1 cellular context compared by ENCODE assay signal in the genomic region with DNA sequence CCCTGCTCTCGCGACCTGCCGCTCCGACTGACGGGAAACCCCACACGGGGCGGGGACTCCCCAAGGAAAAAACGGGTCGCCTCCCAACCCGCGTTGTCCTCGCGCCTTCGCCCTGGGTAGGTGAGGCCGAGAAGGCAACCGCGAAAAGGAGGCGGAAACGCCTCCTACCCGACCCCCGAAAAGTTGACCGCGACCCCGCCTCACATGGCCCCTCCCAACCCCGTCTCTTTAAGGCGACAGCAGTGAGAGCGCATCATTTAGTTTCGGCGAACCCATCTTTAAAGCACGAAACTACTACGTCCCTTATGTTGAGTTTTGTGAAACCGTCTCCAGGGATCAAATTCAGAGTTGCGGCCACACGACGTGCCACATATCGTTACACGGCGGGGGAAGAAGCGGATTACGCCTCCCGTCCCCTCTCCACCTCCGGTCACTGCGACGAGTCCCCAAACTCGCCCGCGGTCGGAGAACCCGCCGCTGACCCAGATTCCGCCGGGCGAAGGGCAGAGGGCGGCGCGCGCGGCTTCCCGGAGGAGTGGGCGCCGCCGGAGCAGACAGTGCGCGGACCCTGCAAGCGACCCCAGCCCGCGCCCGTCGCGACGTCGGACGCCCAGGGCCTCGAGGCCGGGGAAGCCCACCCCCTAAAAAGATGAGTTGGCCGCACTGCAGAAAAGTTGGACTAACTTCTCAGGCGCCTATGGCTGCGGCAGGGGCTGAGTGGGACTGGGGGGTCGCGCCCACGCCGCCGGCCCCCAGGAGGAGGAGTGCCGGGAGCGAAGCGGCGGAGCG.
TF ChIP-seq lines count a peak whose summit lies in the region.

No MANE protein-coding gene starts in this region.

TF ChIP-seq in WTC11, 78 proteins besides CTCF, POLR2A, EP300 and RAD21 (continued from another document and continues in another):
- TF ChIP-seq, protein P1, sequence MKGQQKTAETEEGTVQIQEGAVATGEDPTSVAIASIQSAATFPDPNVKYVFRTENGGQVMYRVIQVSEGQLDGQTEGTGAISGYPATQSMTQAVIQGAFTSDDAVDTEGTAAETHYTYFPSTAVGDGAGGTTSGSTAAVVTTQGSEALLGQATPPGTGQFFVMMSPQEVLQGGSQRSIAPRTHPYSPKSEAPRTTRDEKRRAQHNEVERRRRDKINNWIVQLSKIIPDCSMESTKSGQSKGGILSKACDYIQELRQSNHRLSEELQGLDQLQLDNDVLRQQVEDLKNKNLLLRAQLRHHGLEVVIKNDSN (CRISPR knock-in tag; IDR thresholded peaks at IDR 0.05), result peak; percentile 36; the same call in 1 of the 2 replicates
- TF ChIP-seq, protein P2, sequence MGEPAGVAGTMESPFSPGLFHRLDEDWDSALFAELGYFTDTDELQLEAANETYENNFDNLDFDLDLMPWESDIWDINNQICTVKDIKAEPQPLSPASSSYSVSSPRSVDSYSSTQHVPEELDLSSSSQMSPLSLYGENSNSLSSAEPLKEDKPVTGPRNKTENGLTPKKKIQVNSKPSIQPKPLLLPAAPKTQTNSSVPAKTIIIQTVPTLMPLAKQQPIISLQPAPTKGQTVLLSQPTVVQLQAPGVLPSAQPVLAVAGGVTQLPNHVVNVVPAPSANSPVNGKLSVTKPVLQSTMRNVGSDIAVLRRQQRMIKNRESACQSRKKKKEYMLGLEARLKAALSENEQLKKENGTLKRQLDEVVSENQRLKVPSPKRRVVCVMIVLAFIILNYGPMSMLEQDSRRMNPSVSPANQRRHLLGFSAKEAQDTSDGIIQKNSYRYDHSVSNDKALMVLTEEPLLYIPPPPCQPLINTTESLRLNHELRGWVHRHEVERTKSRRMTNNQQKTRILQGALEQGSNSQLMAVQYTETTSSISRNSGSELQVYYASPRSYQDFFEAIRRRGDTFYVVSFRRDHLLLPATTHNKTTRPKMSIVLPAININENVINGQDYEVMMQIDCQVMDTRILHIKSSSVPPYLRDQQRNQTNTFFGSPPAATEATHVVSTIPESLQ (CRISPR knock-in tag; IDR thresholded peaks at IDR 0.05), result no peak
- TF ChIP-seq E2F4 (CRISPR knock-in tag; IDR thresholded peaks at IDR 0.05; ENCODE audit: borderline replicate concordance, low read depth), result no peak
- 0 out of 2 replicates have a peak, but pooled peaks have one; percentile 36 for TF ChIP-seq E2F1 (CRISPR knock-in tag; IDR thresholded peaks at IDR 0.05)
- no peak for TF ChIP-seq CREB1 (CRISPR knock-in tag; IDR thresholded peaks at IDR 0.05)
- 0 out of 2 replicates have a peak, but pooled peaks have one; percentile 71 for TF ChIP-seq EMX1 (CRISPR knock-in tag; IDR thresholded peaks at IDR 0.05)
- TF ChIP-seq RELA (CRISPR knock-in tag; IDR thresholded peaks at IDR 0.05; ENCODE audit: borderline replicate concordance), result no peak
- no peak for TF ChIP-seq IRF2 (CRISPR knock-in tag; IDR thresholded peaks at IDR 0.05; ENCODE audit: borderline replicate concordance, low read depth)
- peak; percentile 49; the same call in 1 of the 2 replicates for TF ChIP-seq ESRRA (CRISPR knock-in tag; IDR thresholded peaks at IDR 0.05; ENCODE audit: borderline replicate concordance)
- TF ChIP-seq GTF2I (CRISPR knock-in tag; conservative IDR thresholded peaks at IDR 0.05), result no peak
- no peak for TF ChIP-seq FOXJ3 (CRISPR knock-in tag; IDR thresholded peaks at IDR 0.05; ENCODE audit: borderline replicate concordance)
- 0 out of 2 replicates have a peak, but pooled peaks have one; percentile 27 for TF ChIP-seq CREM (CRISPR knock-in tag; IDR thresholded peaks at IDR 0.05)
- no peak for TF ChIP-seq AFF4 (CRISPR knock-in tag; IDR thresholded peaks at IDR 0.05; ENCODE audit: borderline replicate concordance)
- 0 out of 2 replicates have a peak, but pooled peaks have one; percentile 19 for TF ChIP-seq ZNF416 (CRISPR knock-in tag; IDR thresholded peaks at IDR 0.05)
- no peak for TF ChIP-seq FOXP1 (CRISPR knock-in tag; IDR thresholded peaks at IDR 0.05; ENCODE audit: borderline replicate concordance)
- no peak for TF ChIP-seq MXD4 (CRISPR knock-in tag; IDR thresholded peaks at IDR 0.05; ENCODE audit: borderline replicate concordance)
- TF ChIP-seq, protein P3, sequence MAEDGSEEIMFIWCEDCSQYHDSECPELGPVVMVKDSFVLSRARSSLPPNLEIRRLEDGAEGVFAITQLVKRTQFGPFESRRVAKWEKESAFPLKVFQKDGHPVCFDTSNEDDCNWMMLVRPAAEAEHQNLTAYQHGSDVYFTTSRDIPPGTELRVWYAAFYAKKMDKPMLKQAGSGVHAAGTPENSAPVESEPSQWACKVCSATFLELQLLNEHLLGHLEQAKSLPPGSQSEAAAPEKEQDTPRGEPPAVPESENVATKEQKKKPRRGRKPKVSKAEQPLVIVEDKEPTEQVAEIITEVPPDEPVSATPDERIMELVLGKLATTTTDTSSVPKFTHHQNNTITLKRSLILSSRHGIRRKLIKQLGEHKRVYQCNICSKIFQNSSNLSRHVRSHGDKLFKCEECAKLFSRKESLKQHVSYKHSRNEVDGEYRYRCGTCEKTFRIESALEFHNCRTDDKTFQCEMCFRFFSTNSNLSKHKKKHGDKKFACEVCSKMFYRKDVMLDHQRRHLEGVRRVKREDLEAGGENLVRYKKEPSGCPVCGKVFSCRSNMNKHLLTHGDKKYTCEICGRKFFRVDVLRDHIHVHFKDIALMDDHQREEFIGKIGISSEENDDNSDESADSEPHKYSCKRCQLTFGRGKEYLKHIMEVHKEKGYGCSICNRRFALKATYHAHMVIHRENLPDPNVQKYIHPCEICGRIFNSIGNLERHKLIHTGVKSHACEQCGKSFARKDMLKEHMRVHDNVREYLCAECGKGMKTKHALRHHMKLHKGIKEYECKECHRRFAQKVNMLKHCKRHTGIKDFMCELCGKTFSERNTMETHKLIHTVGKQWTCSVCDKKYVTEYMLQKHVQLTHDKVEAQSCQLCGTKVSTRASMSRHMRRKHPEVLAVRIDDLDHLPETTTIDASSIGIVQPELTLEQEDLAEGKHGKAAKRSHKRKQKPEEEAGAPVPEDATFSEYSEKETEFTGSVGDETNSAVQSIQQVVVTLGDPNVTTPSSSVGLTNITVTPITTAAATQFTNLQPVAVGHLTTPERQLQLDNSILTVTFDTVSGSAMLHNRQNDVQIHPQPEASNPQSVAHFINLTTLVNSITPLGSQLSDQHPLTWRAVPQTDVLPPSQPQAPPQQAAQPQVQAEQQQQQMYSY (CRISPR knock-in tag; IDR thresholded peaks at IDR 0.05), result no peak
- TF ChIP-seq, protein P4, sequence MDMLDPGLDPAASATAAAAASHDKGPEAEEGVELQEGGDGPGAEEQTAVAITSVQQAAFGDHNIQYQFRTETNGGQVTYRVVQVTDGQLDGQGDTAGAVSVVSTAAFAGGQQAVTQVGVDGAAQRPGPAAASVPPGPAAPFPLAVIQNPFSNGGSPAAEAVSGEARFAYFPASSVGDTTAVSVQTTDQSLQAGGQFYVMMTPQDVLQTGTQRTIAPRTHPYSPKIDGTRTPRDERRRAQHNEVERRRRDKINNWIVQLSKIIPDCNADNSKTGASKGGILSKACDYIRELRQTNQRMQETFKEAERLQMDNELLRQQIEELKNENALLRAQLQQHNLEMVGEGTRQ (CRISPR knock-in tag; IDR thresholded peaks at IDR 0.05), result peak; percentile 35; the same call in 1 of the 2 replicates
- TF ChIP-seq ZSCAN18 (CRISPR knock-in tag; IDR thresholded peaks at IDR 0.05), result no peak
- TF ChIP-seq ARID4B (CRISPR knock-in tag; IDR thresholded peaks at IDR 0.05; ENCODE audit: borderline replicate concordance), result peak; percentile 30; the same call in 1 of the 2 replicates
- no peak for TF ChIP-seq ZNF317 (CRISPR knock-in tag; IDR thresholded peaks at IDR 0.05; ENCODE audit: borderline replicate concordance, low read depth)
